ENCODE assay signal across 24 cellular contexts in genomic region chr7:2726316-2727018, GRCh38. TPM values are rescaled to one million over a fixed set of nuclear protein-coding genes. Genes with fewer than 3 reads are reported as not detected.
DNase-seq lines count a peak whose midpoint lies in the region; ATAC-seq, FAIRE-seq and TF ChIP-seq lines count a peak whose summit lies in the region.
"Had no signal": no experiment of that assay in that cellular context is flagged by ENCODE, and none has a peak within 500 bp of the region (broad histone marks: within the 10 kb centered on the region; RNA-seq: fewer than 3 reads in every experiment).

No MANE protein-coding gene starts in this region.

- no peak overlapping the region for H3K14ac ChIP-seq in neuronal stem cell (ENCODE audit: low read length)

- no peak overlapping the region for H3K9ac ChIP-seq in neuronal stem cell (ENCODE audit: low read depth, low read length, poor library complexity)

- WGBS in neuronal stem cell (ENCODE audit: extremely low coverage in 2 of 2, insufficient read length in 2 of 2, insufficient replicate concordance in 1 of 2), 2 donors, result no CpG with 5 or more reads among the region's 18 CpGs

- H3K27ac ChIP-seq in neuronal stem cell (replicated peaks; ENCODE audit: low read length), result no peak overlapping the region
- H3K27ac ChIP-seq: esophagus squamous epithelium, gastroesophageal sphincter, PC-9, VCaP had no signal

- H3K79me1 ChIP-seq in neuronal stem cell (ENCODE audit: low read depth, low read length), result peaks cover 4% of the 10 kb centered on the region

- no peak overlapping the region for H2AK5ac ChIP-seq in neuronal stem cell (ENCODE audit: low read depth, low read length)

- H2BK120ac ChIP-seq in neuronal stem cell (ENCODE audit: low read depth, low read length), result no peak overlapping the region

- H3K18ac ChIP-seq in neuronal stem cell (ENCODE audit: low read length), result no peak overlapping the region

- H3K36me3 ChIP-seq in bronchial epithelial cell (ENCODE audit: control insufficient read depth, insufficient read depth, low read length) (peaks cover 4% of the 10 kb centered on the region), neuronal stem cell (replicated peaks in 1 of 2; ENCODE audit: control insufficient read depth in 2 of 2, insufficient read depth in 2 of 2, low read length in 2 of 2) (peaks cover 18 to 53% of the 10 kb centered on the region in 2 donors)

- H4K91ac ChIP-seq in neuronal stem cell (ENCODE audit: low read depth, low read length, poor library complexity), result no peak overlapping the region

- H3K27me3 ChIP-seq in bronchial epithelial cell (ENCODE audit: control insufficient read depth, insufficient read depth, low read length) (no peaks in the 10 kb centered on the region), neuronal stem cell (ENCODE audit: control insufficient read depth in 3 of 3, insufficient read depth in 3 of 3, low read depth in 1 of 3, low read length in 3 of 3) (no peaks in the 10 kb centered on the region)
- H3K27me3 ChIP-seq: esophagus squamous epithelium, gastroesophageal sphincter had no signal

- no peak overlapping the region for H3K4me2 ChIP-seq in neuronal stem cell (ENCODE audit: insufficient read depth, low read length, poor library complexity, severe bottlenecking)
- H3K4me2 ChIP-seq: PC-9 had no signal

- TF ChIP-seq CTCF in bronchial epithelial cell (IDR thresholded peaks at IDR 0.05; ENCODE audit: insufficient read depth, low read length, severe bottlenecking), result no peak

- H2BK15ac ChIP-seq in neuronal stem cell (ENCODE audit: low read length), result no peak overlapping the region

- no peak overlapping the region for H3K4me3 ChIP-seq in bronchial epithelial cell (ENCODE audit: low read depth, low read length)
- H3K4me3 ChIP-seq in neuronal stem cell (ENCODE audit: low read length in 2 of 2), result no peak overlapping the region
- H3K4me3 ChIP-seq: esophagus squamous epithelium, gastroesophageal sphincter, PC-9 had no signal

- no peak overlapping the region for H3K4ac ChIP-seq in neuronal stem cell (ENCODE audit: low read length)

- intact Hi-C loops in cardiac septum (cut with DNase I) (no loop called here), left ventricle myocardium superior (cut with micrococcal nuclease) (no loop called here)

- no peak overlapping the region for H2BK12ac ChIP-seq in neuronal stem cell (ENCODE audit: low read length)

- FAIRE-seq in bronchial epithelial cell (lab: Jason Lieb, UNC) (peak; percentile 96), urothelium cell line (lab: Jason Lieb, UNC) (peak; percentile 93)
- FAIRE-seq: colon, keratinocyte had no signal

- no peak overlapping the region for H2AFZ ChIP-seq in neuronal stem cell (ENCODE audit: low read length)
- H2AFZ ChIP-seq: PC-9 had no signal

- peak; percentile 63 for DNase-seq in cardiac septum (ENCODE audit: low spot score)
- no peak for DNase-seq in left ventricle myocardium superior
- no peak for DNase-seq in bronchial epithelial cell (ENCODE audit: low read depth)
- no peak for DNase-seq in neuronal stem cell (ENCODE audit: low spot score)
- DNase-seq in urothelium cell line (ENCODE audit: low spot score), result no peak
- no peak for DNase-seq in RPMI8226
- DNase-seq: activated CD4-positive, alpha-beta T cell treated with anti-CD3 and anti-CD28 coated beads, Interleukin-2, amount 50 U/mL, for 4 hours; activated T-cell treated with anti-CD3 and anti-CD28 coated beads, Interleukin-2, amount 50 U/mL, for 72 hours; CD4-positive, alpha-beta memory T cell; DMS153; effector memory CD8-positive, alpha-beta T cell; esophagus squamous epithelium; GF-D8; HCEC 1CT; NCI-H1417; NCI-H446 treated with DMSO at 0.1 percent for 48 hours; PC-9 had no signal

- ATAC-seq in left ventricle myocardium superior, result no peak
- ATAC-seq in HG03175 (IDR thresholded peaks at IDR 0.05; ENCODE audit: unreplicated experiment), result no peak
- ATAC-seq in HG02571 (IDR thresholded peaks at IDR 0.05; ENCODE audit: unreplicated experiment), result no peak
- ATAC-seq: activated T-cell treated with anti-CD3 and anti-CD28 coated beads, Interleukin-2, amount 50 U/mL, for 72 hours; effector memory CD8-positive, alpha-beta T cell; gastroesophageal sphincter; stimulated activated memory B cell treated with anti-CD40 and anti-IgM and Interleukin-4, amounts not matched to agents 10 μg/mL and 1 μg/mL and 100 μg/mL, for 72 hours had no signal

- H4K8ac ChIP-seq in neuronal stem cell (ENCODE audit: low read depth, low read length), result peak overlapping the region; percentile 27

- H2BK5ac ChIP-seq in neuronal stem cell (ENCODE audit: low read length), result no peak overlapping the region

- H3K4me1 ChIP-seq in neuronal stem cell (ENCODE audit: control insufficient read depth in 2 of 2, insufficient read depth in 1 of 2, low read depth in 1 of 2, low read length in 2 of 2), result peaks cover 0 to 1% of the 10 kb centered on the region in 2 donors

- H3K9me3 ChIP-seq in neuronal stem cell (replicated peaks in 1 of 2; ENCODE audit: control insufficient read depth in 2 of 2, insufficient read depth in 1 of 2, low read depth in 1 of 2, low read length in 2 of 2), result no peaks in the 10 kb centered on the region
- H3K9me3 ChIP-seq: esophagus squamous epithelium, gastroesophageal sphincter had no signal

- peak overlapping the region; percentile 56 for H3K23ac ChIP-seq in neuronal stem cell (ENCODE audit: low read depth, low read length, poor library complexity)

RNA-seq across cellular contexts. Expression of gene AMZ1, which starts 38.5 kb away (rescaled TPM):
- total RNA-seq in cardiac septum (0.08 TPM), left ventricle myocardium superior (0.05 TPM), bronchial epithelial cell (not detected in 2 replicates)
- 0.04 TPM for polyA plus RNA-seq in neuronal stem cell (2013, experiment 1 of 2)
- polyA plus RNA-seq in neuronal stem cell (2013, experiment 2 of 2), result 0.01 TPM
- total RNA-seq: PC-9 had no signal
